8 cellular contexts compared by ENCODE assay signal in the genomic region with DNA sequence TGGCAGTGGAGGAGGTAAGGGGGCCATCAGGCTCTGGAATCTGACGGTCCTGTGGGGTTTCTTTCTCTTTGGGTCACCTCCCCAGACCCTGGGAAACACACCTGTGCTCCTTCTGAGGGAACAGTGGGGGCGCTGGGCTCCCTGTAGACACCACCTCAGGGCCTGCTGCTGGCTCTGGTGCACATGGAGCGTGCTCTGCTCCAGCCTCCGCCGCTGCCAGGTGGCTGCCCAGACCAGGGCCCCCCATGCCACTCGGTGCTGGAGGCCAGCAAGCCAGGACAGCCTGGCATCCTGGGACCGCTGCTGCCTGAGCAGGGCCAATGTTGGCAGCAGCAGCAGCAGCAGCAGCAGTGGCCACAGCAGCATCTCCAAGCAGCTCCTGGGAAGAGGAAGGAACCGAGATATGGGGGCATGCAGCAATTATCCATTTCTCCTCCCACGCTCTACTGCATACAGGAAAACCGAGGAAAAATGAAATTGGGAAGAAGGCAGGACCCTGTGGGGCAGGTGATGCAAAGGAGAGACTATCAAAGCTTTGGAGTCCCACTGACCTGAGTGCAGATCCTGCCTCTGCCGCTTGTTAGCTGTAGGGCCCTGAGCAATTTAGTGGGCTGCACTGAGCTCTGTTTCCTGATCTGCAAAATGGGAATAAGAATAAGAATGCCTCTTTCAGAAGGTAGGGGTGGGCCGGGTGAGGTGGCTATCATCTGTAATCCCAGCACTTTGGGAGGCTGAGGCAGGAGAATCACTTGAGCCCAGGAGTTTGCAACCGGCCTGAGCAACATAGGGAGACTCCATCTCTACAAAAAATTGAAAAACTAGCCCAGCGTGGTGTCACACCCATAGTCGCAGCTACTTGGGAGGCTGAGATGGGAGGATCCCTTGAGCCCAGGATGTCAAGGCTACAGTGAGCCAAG. TPM values are rescaled to one million over a fixed set of nuclear protein-coding genes. Genes with fewer than 3 reads are reported as not detected.
DNase-seq lines count a peak whose midpoint lies in the region; ATAC-seq and TF ChIP-seq lines count a peak whose summit lies in the region.

No MANE protein-coding gene starts in this region.

- H3K27ac ChIP-seq in 22Rv1: peak overlapping the region; percentile 52
- H3K27ac ChIP-seq in breast epithelium: peak overlapping the region in 1 of 2 donors; percentile 82
- H3K27ac ChIP-seq in mucosa of rectum (ENCODE audit: low read depth in 2 of 2, low read length in 2 of 2): peak overlapping the region; percentile 46 to 85

- H3K36me3 ChIP-seq in breast epithelium (no peaks in the 10 kb centered on the region), mucosa of rectum (ENCODE audit: control insufficient read depth in 2 of 2, insufficient read depth in 2 of 2, low read length in 2 of 2) (peaks cover 0 to 2% of the 10 kb centered on the region in 2 donors)

- DNase-seq in breast epithelium (ENCODE audit: low spot score in 2 of 2): no peak
- DNase-seq in HK-2 (ENCODE audit: unreplicated experiment): no peak
- no peak for DNase-seq in SHP77 (lab: John Stamatoyannopoulos, UW)
- DNase-seq in SW480 (ENCODE audit: low spot score): no peak
- DNase-seq in NCI-H2081 (lab: John Stamatoyannopoulos, UW): no peak

- H3K27me3 ChIP-seq in breast epithelium (no peaks in the 10 kb centered on the region), mucosa of rectum (ENCODE audit: control insufficient read depth in 2 of 2, insufficient read depth in 2 of 2, low read length in 2 of 2) (no peaks in the 10 kb centered on the region)

- H3K9me3 ChIP-seq in breast epithelium (no peaks in the 10 kb centered on the region), mucosa of rectum (ENCODE audit: control insufficient read depth in 2 of 2, low read length in 2 of 2) (no peaks in the 10 kb centered on the region)

- peak overlapping the region; percentile 78 to 93 for H3K9ac ChIP-seq in mucosa of rectum (ENCODE audit: low read depth in 1 of 2, low read length in 2 of 2)

- ATAC-seq in HG03066 (IDR thresholded peaks at IDR 0.05; ENCODE audit: low read depth, unreplicated experiment): peak; percentile 11

- no peak for TF ChIP-seq POLR2A in breast epithelium (IDR thresholded peaks at IDR 0.05)

- TF ChIP-seq CTCF in 22Rv1 (IDR thresholded peaks at IDR 0.05): no peak
- TF ChIP-seq CTCF in breast epithelium (IDR thresholded peaks at IDR 0.05): no peak

- peak overlapping the region; percentile 75 to 84 (median 78) for H3K4me3 ChIP-seq in breast epithelium
- H3K4me3 ChIP-seq in mucosa of rectum (ENCODE audit: low read length in 2 of 2): peak overlapping the region; percentile 97 to 100

- intact Hi-C loops in breast epithelium (cut with DNase I; ENCODE audit: low total_unique reads): no loop called here

- peaks cover 0 to 7% of the 10 kb centered on the region in 2 donors for H3K4me1 ChIP-seq in breast epithelium
- H3K4me1 ChIP-seq in mucosa of rectum (ENCODE audit: control insufficient read depth in 2 of 2, insufficient read depth in 2 of 2, low read length in 2 of 2): peaks cover 10 to 15% of the 10 kb centered on the region in 2 donors

RNA-seq across cellular contexts. Expression of gene GHDC, which starts 0.8 kb away (rescaled TPM):
- total RNA-seq in breast epithelium: 10 to 100 TPM; 29.1 to 53.0 (median 33.1) TPM

RNA-seq across cellular contexts. Expression of gene HCRT, which starts 8.2 kb away (rescaled TPM):
- total RNA-seq in breast epithelium: not detected

RNA-seq across cellular contexts. Expression of gene KCNH4, which starts 12.5 kb away (rescaled TPM):
- under 1 TPM in 1 of 3 donors, not detected in 2; under 0.01 TPM for total RNA-seq in breast epithelium

RNA-seq across cellular contexts. Expression of gene RAB5C, which starts 38.7 kb away (rescaled TPM):
- total RNA-seq in breast epithelium: 100 to 1,000 TPM; 114 to 146 (median 117) TPM
